In genomic region chr2:205902041-205902898, GRCh38 we compare ENCODE assay signal across 2 cellular contexts.
TF ChIP-seq lines count a peak whose summit lies in the region.

No MANE protein-coding gene starts in this region.

TF ChIP-seq in K562, 482 proteins besides CTCF, POLR2A, EP300 and RAD21 (continued from another document and continues in another):
- TF ChIP-seq TSHZ1 (CRISPR knock-in tag; IDR thresholded peaks at IDR 0.05) = no peak
- TF ChIP-seq MAFF (IDR thresholded peaks at IDR 0.05; ENCODE audit: low read length) = peak; percentile 51; the same call in 1 of the 2 replicates
- no peak for TF ChIP-seq BCOR (IDR thresholded peaks at IDR 0.05)
- TF ChIP-seq RBM22 (IDR thresholded peaks at IDR 0.05; ENCODE audit: low read depth, low read length, poor library complexity, severe bottlenecking) = no peak
- TF ChIP-seq ZNF239 (CRISPR knock-in tag; IDR thresholded peaks at IDR 0.05) = no peak
- TF ChIP-seq DDX20 (tag; IDR thresholded peaks at IDR 0.05; ENCODE audit: low read depth) = no peak
- peak; percentile 46; the same call in 1 of the 2 replicates for TF ChIP-seq CBFA2T3 (IDR thresholded peaks at IDR 0.05)
- TF ChIP-seq MAFG (tag; conservative IDR thresholded peaks at IDR 0.05) = peak; percentile 47
- TF ChIP-seq, protein P1, sequence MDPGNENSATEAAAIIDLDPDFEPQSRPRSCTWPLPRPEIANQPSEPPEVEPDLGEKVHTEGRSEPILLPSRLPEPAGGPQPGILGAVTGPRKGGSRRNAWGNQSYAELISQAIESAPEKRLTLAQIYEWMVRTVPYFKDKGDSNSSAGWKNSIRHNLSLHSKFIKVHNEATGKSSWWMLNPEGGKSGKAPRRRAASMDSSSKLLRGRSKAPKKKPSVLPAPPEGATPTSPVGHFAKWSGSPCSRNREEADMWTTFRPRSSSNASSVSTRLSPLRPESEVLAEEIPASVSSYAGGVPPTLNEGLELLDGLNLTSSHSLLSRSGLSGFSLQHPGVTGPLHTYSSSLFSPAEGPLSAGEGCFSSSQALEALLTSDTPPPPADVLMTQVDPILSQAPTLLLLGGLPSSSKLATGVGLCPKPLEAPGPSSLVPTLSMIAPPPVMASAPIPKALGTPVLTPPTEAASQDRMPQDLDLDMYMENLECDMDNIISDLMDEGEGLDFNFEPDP (CRISPR knock-in tag; IDR thresholded peaks at IDR 0.05) = no peak
- TF ChIP-seq VEZF1 (CRISPR knock-in tag; IDR thresholded peaks at IDR 0.05) = no peak
- TF ChIP-seq U2AF1 (optimal IDR thresholded peaks at IDR 0.05; ENCODE audit: low read depth, low read length) = no peak
- TF ChIP-seq BRF2 (IDR thresholded peaks at IDR 0.05; ENCODE audit: borderline replicate concordance, insufficient read depth, insufficient read length) = no peak
- TF ChIP-seq MAZ (CRISPR knock-in tag; conservative IDR thresholded peaks at IDR 0.05 in 1 of 2, IDR thresholded peaks at IDR 0.05 in 1 of 2) = 0 out of 4 replicates have a peak, but pooled peaks have one; percentile 28
- no peak for TF ChIP-seq NFIX (CRISPR knock-in tag; IDR thresholded peaks at IDR 0.05; ENCODE audit: low read depth)
- TF ChIP-seq CHD2 (IDR thresholded peaks at IDR 0.05; ENCODE audit: low read depth, low read length) = no peak
- TF ChIP-seq ZNF79 (CRISPR knock-in tag; IDR thresholded peaks at IDR 0.05; ENCODE audit: low read depth) = no peak
- TF ChIP-seq ZNF316 (IDR thresholded peaks at IDR 0.05) = peak; percentile 61
- no peak for TF ChIP-seq DLX4 (CRISPR knock-in tag; IDR thresholded peaks at IDR 0.05)
- TF ChIP-seq RBM25 (IDR thresholded peaks at IDR 0.05; ENCODE audit: low read depth, low read length, severe bottlenecking) = no peak
- TF ChIP-seq ZNF41 (CRISPR knock-in tag; conservative IDR thresholded peaks at IDR 0.05) = no peak
- no peak for TF ChIP-seq POLR2AphosphoS5 (IDR thresholded peaks at IDR 0.05; ENCODE audit: control insufficient read depth, insufficient read depth, low read depth, low read length)
- TF ChIP-seq, protein P2, sequence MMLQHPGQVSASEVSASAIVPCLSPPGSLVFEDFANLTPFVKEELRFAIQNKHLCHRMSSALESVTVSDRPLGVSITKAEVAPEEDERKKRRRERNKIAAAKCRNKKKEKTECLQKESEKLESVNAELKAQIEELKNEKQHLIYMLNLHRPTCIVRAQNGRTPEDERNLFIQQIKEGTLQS (IDR thresholded peaks at IDR 0.05) = peak; percentile 98
- TF ChIP-seq, protein P2 (CRISPR knock-in tag; conservative IDR thresholded peaks at IDR 0.05) = no peak
- no peak for TF ChIP-seq NFATC3 (IDR thresholded peaks at IDR 0.05)
- no peak for TF ChIP-seq ZNF282 (CRISPR knock-in tag; IDR thresholded peaks at IDR 0.05)

TF ChIP-seq in HepG2, 621 proteins besides CTCF, POLR2A, EP300 and RAD21 (continued from another document and continues in another):
- 0 out of 2 replicates have a peak, but pooled peaks have one; percentile 33 for TF ChIP-seq ZNF263 (CRISPR knock-in tag; IDR thresholded peaks at IDR 0.05)
- no peak for TF ChIP-seq ARNT (IDR thresholded peaks at IDR 0.05)
- TF ChIP-seq POLR2AphosphoS5 (IDR thresholded peaks at IDR 0.05; ENCODE audit: low read depth, low read length) = no peak
- peak; percentile 81 for TF ChIP-seq HDAC2 (CRISPR knock-in tag; IDR thresholded peaks at IDR 0.05)
- TF ChIP-seq HOXA7 (CRISPR knock-in tag; IDR thresholded peaks at IDR 0.05) = no peak
- TF ChIP-seq SRSF1 (optimal IDR thresholded peaks at IDR 0.05; ENCODE audit: low read depth, low read length) = no peak
- no peak for TF ChIP-seq ZNF569 (CRISPR knock-in tag; IDR thresholded peaks at IDR 0.05; ENCODE audit: borderline replicate concordance)
- peak; percentile 33; the same call in 1 of the 2 replicates for TF ChIP-seq RXRA (CRISPR knock-in tag; IDR thresholded peaks at IDR 0.05)
- TF ChIP-seq MEF2D (CRISPR knock-in tag; IDR thresholded peaks at IDR 0.05) = 0 out of 2 replicates have a peak, but pooled peaks have one; percentile 36
- TF ChIP-seq E2F2 (CRISPR knock-in tag; IDR thresholded peaks at IDR 0.05; ENCODE audit: borderline replicate concordance) = no peak
- TF ChIP-seq ZNF720 (CRISPR knock-in tag; IDR thresholded peaks at IDR 0.05) = no peak
- TF ChIP-seq SP5 (CRISPR knock-in tag; IDR thresholded peaks at IDR 0.05; ENCODE audit: borderline replicate concordance, low read depth) = peak; percentile 84
- TF ChIP-seq KAT2B (IDR thresholded peaks at IDR 0.05; ENCODE audit: borderline replicate concordance, low read depth, low read length) = peak; percentile 51
- no peak for TF ChIP-seq SMYD3 (CRISPR knock-in tag; IDR thresholded peaks at IDR 0.05)
- no peak for TF ChIP-seq ZNF264 (CRISPR knock-in tag; IDR thresholded peaks at IDR 0.05)
- no peak for TF ChIP-seq ZSCAN21 (CRISPR knock-in tag; IDR thresholded peaks at IDR 0.05; ENCODE audit: borderline replicate concordance)
- peak; percentile 66; the same call in 1 of the 2 replicates for TF ChIP-seq AHDC1 (CRISPR knock-in tag; IDR thresholded peaks at IDR 0.05; ENCODE audit: borderline replicate concordance)
- no peak for TF ChIP-seq TARDBP (CRISPR knock-in tag; IDR thresholded peaks at IDR 0.05)
- TF ChIP-seq ZFP36L1 (CRISPR knock-in tag; IDR thresholded peaks at IDR 0.05) = peak; percentile 37; the same call in 1 of the 2 replicates
- TF ChIP-seq BCL6 (CRISPR knock-in tag; IDR thresholded peaks at IDR 0.05) = peak; percentile 62
- no peak for TF ChIP-seq CCDC6 (CRISPR knock-in tag; IDR thresholded peaks at IDR 0.05)
- TF ChIP-seq, protein P3, sequence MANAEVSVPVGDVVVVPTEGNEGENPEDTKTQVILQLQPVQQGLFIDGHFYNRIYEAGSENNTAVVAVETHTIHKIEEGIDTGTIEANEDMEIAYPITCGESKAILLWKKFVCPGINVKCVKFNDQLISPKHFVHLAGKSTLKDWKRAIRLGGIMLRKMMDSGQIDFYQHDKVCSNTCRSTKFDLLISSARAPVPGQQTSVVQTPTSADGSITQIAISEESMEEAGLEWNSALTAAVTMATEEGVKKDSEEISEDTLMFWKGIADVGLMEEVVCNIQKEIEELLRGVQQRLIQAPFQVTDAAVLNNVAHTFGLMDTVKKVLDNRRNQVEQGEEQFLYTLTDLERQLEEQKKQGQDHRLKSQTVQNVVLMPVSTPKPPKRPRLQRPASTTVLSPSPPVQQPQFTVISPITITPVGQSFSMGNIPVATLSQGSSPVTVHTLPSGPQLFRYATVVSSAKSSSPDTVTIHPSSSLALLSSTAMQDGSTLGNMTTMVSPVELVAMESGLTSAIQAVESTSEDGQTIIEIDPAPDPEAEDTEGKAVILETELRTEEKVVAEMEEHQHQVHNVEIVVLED (CRISPR knock-in tag; IDR thresholded peaks at IDR 0.05; ENCODE audit: borderline replicate concordance) = no peak
- TF ChIP-seq SOX5 (CRISPR knock-in tag; IDR thresholded peaks at IDR 0.05; ENCODE audit: borderline replicate concordance) = peak; percentile 71; the same call in 1 of the 2 replicates
- TF ChIP-seq ZNF501 (CRISPR knock-in tag; IDR thresholded peaks at IDR 0.05) = peak; percentile 18; the same call in 1 of the 2 replicates
- no peak for TF ChIP-seq ZNF10 (CRISPR knock-in tag; IDR thresholded peaks at IDR 0.05; ENCODE audit: borderline replicate concordance, low read depth)
- no peak for TF ChIP-seq ZNF564 (CRISPR knock-in tag; IDR thresholded peaks at IDR 0.05)
- no peak for TF ChIP-seq ERF (CRISPR knock-in tag; IDR thresholded peaks at IDR 0.05)
- TF ChIP-seq ARID2 (CRISPR knock-in tag; IDR thresholded peaks at IDR 0.05; ENCODE audit: borderline replicate concordance) = no peak
- TF ChIP-seq, protein P4, sequence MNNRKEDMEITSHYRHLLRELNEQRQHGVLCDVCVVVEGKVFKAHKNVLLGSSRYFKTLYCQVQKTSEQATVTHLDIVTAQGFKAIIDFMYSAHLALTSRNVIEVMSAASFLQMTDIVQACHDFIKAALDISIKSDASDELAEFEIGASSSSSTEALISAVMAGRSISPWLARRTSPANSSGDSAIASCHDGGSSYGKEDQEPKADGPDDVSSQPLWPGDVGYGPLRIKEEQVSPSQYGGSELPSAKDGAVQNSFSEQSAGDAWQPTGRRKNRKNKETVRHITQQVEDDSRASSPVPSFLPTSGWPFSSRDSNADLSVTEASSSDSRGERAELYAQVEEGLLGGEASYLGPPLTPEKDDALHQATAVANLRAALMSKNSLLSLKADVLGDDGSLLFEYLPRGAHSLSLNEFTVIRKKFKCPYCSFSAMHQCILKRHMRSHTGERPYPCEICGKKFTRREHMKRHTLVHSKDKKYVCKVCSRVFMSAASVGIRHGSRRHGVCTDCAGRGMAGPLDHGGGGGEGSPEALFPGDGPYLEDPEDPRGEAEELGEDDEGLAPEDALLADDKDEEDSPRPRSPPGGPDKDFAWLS (CRISPR knock-in tag; IDR thresholded peaks at IDR 0.05; ENCODE audit: borderline replicate concordance) = no peak
- no peak for TF ChIP-seq SSRP1 (CRISPR knock-in tag; IDR thresholded peaks at IDR 0.05)
- TF ChIP-seq ZMAT3 (CRISPR knock-in tag; conservative IDR thresholded peaks at IDR 0.05) = no peak
- TF ChIP-seq MXI1 (IDR thresholded peaks at IDR 0.05; ENCODE audit: borderline replicate concordance, low read depth, low read length) = no peak
- no peak for TF ChIP-seq RFXAP (CRISPR knock-in tag; IDR thresholded peaks at IDR 0.05; ENCODE audit: borderline replicate concordance)
- TF ChIP-seq, protein P5, sequence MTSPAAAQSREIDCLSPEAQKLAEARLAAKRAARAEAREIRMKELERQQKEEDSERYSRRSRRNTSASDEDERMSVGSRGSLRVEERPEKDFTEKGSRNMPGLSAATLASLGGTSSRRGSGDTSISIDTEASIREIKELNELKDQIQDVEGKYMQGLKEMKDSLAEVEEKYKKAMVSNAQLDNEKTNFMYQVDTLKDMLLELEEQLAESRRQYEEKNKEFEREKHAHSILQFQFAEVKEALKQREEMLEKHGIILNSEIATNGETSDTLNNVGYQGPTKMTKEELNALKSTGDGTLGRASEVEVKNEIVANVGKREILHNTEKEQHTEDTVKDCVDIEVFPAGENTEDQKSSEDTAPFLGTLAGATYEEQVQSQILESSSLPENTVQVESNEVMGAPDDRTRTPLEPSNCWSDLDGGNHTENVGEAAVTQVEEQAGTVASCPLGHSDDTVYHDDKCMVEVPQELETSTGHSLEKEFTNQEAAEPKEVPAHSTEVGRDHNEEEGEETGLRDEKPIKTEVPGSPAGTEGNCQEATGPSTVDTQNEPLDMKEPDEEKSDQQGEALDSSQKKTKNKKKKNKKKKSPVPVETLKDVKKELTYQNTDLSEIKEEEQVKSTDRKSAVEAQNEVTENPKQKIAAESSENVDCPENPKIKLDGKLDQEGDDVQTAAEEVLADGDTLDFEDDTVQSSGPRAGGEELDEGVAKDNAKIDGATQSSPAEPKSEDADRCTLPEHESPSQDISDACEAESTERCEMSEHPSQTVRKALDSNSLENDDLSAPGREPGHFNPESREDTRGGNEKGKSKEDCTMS (CRISPR knock-in tag; conservative IDR thresholded peaks at IDR 0.05) = no peak
- TF ChIP-seq TBX3 (IDR thresholded peaks at IDR 0.05; ENCODE audit: borderline replicate concordance) = peak; percentile 84; the same call in 1 of the 2 replicates
- TF ChIP-seq SALL1 (CRISPR knock-in tag; IDR thresholded peaks at IDR 0.05) = peak; percentile 60; the same call in 1 of the 2 replicates
- TF ChIP-seq ATF5 (CRISPR knock-in tag; IDR thresholded peaks at IDR 0.05; ENCODE audit: low read depth) = no peak
- no peak for TF ChIP-seq ZNF34 (CRISPR knock-in tag; IDR thresholded peaks at IDR 0.05; ENCODE audit: borderline replicate concordance)
- TF ChIP-seq ZBTB42 (CRISPR knock-in tag; IDR thresholded peaks at IDR 0.05) = no peak
